In genomic region chr22:17501679-17502285, GRCh38 we compare ENCODE assay signal across 8 cellular contexts.
A peak's percentile ranks its signal among the peaks of the same experiment; 100 is the strongest.
DNase-seq lines count a peak whose midpoint lies in the region; ATAC-seq, FAIRE-seq and TF ChIP-seq lines count a peak whose summit lies in the region.

No MANE protein-coding gene starts in this region.

- H3K27ac ChIP-seq in VCaP (peak overlapping the region; percentile 35; the same call in 1 of the 2 replicates), pancreas (no peak overlapping the region)

- WGBS in pancreas, 2 donors, result 29 to 36% methylated on average over 12 of the region's 12 CpGs

- ATAC-seq in pancreas, result peak; percentile 91 to 97 (median 95)
- no peak for ATAC-seq in HG03442 (IDR thresholded peaks at IDR 0.05; ENCODE audit: unreplicated experiment)

- H3K36me3 ChIP-seq in pancreas, result no peaks in the 10 kb centered on the region

- in situ Hi-C loops in Caki2 (cut with HindIII; ENCODE audit: low pct_unique_long_range_greater_than_20kb, low sequenced_read_pairs), result no loop called here

- DNase-seq in Caki2 (ENCODE audit: low read depth) (peak; percentile 58), GM19240 (ENCODE audit: insufficient read length, low spot score) (peak; percentile 31), NCI-H2107 treated with DMSO at 0.1 percent for 48 hours (lab: John Stamatoyannopoulos, UW; ENCODE audit: unreplicated experiment) (peak; percentile 84), foreskin melanocyte (peak; percentile 65), pancreas (peak in 2 of 6 donors; percentile 4 to 30), mesenteric fat pad (ENCODE audit: low spot score) (no peak)

- no peaks in the 10 kb centered on the region for H3K4me1 ChIP-seq in pancreas

- intact Hi-C loops in pancreas (cut with DNase I), result loop anchor here in 2 of 3 donors (5.0 to 10.0 kb wide), 2 partner anchors 417 to 424 kb away; partner anchors contain the start of gene IL17RA (in 1 of the 2)

- TF ChIP-seq CTCF in VCaP (conservative IDR thresholded peaks at IDR 0.05) (peak; percentile 85), pancreas (IDR thresholded peaks at IDR 0.05) (peak in 3 of 4 donors; percentile 28 to 60 (median 49))

- H3K4me3 ChIP-seq in pancreas, result no peak overlapping the region

- FAIRE-seq in pancreas (lab: Jason Lieb, UNC), result peak; percentile 60

- H3K9me3 ChIP-seq in pancreas, result no peaks in the 10 kb centered on the region

- no peaks in the 10 kb centered on the region for H3K27me3 ChIP-seq in pancreas
